24 cellular contexts compared by ENCODE assay signal in genomic region chr2:78407960-78408794, GRCh38.
"Had no signal": no experiment of that assay in that cellular context is flagged by ENCODE, and none has a peak within 500 bp of the region (broad histone marks: within the 10 kb centered on the region; RNA-seq: fewer than 3 reads in every experiment).

No MANE protein-coding gene starts in this region.

- H3K9ac ChIP-seq: neural progenitor cell had no signal

- DNase-seq: cerebellar nuclear complex; dorsolateral prefrontal cortex; effector CD4-positive, alpha-beta T cell; left cardiac atrium; mesendoderm; midbrain; naive thymus-derived CD4-positive, alpha-beta T cell; nucleus accumbens; psoas muscle; right cardiac atrium; stimulated activated CD4-positive, alpha-beta T cell treated with anti-CD3 and anti-CD28 coated beads, Interleukin-12 subunit alpha, Interleukin-12 subunit beta, amount 100 ng/mL, for 4 hours; stimulated activated CD4-positive, alpha-beta T cell treated with anti-CD3 and anti-CD28 coated beads, Interleukin-1b, Interleukin-23, amount 100 ng/mL, for 48 hours; stimulated activated CD4-positive, alpha-beta T cell treated with anti-CD3 and anti-CD28 coated beads, Interleukin-4, amount 100 ng/mL, for 1 hour; stimulated activated CD8-positive, alpha-beta memory T cell treated with anti-CD3 and anti-CD28 coated beads, Interleukin-4, amount 100 ng/mL, for 48 hours; stimulated activated naive CD8-positive, alpha-beta T cell treated with anti-CD3 and anti-CD28 coated beads, Interleukin-15, Interleukin-2, amounts not matched to agents 100 U/mL and 50 U/mL, for 24 hours; substantia nigra; testis; tibial artery; uterus had no signal

- H3K4me2 ChIP-seq: neural progenitor cell had no signal

- H3K36me3 ChIP-seq: left lung, neural progenitor cell, tibial artery, uterus had no signal

- H3K9me3 ChIP-seq: left lung, psoas muscle, testis, tibial artery, uterus had no signal

- H3K4me1 ChIP-seq: left lung, neural progenitor cell, psoas muscle, testis, tibial artery, uterus had no signal

- H3K27me3 ChIP-seq: dorsolateral prefrontal cortex, left lung, neural progenitor cell, testis, tibial artery, uterus had no signal

- H2AFZ ChIP-seq: neural progenitor cell had no signal

- H3K27ac ChIP-seq: dorsolateral prefrontal cortex, left lung, neural progenitor cell, psoas muscle, skin epidermis, testis, tibial artery, uterus had no signal

- ATAC-seq: left cardiac atrium; left lung; naive thymus-derived CD4-positive, alpha-beta T cell; right cardiac atrium; stimulated activated naive CD8-positive, alpha-beta T cell treated with anti-CD3 and anti-CD28 coated beads, Interleukin-15, Interleukin-2, amounts not matched to agents 100 U/mL and 50 U/mL, for 24 hours had no signal

- FAIRE-seq: colon, frontal cortex had no signal

- H3K4me3 ChIP-seq: dorsolateral prefrontal cortex, left lung, neural progenitor cell, psoas muscle, skin epidermis, testis, tibial artery, uterus had no signal
